In genomic region chr19:9793051-9793591, GRCh38 we compare ENCODE assay signal across 1 cellular context.
TF ChIP-seq lines count a peak whose summit lies in the region.

No MANE protein-coding gene starts in this region.

TF ChIP-seq in endothelial cell of umbilical vein, 7 proteins besides CTCF, POLR2A, EP300 and RAD21:
- no peak for TF ChIP-seq MYC (IDR thresholded peaks at IDR 0.05; ENCODE audit: low read depth, low read length)
- no peak for TF ChIP-seq JUN (IDR thresholded peaks at IDR 0.05; ENCODE audit: borderline replicate concordance, insufficient read depth, insufficient read length, low read depth)
- TF ChIP-seq, protein P1, sequence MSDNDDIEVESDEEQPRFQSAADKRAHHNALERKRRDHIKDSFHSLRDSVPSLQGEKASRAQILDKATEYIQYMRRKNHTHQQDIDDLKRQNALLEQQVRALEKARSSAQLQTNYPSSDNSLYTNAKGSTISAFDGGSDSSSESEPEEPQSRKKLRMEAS (IDR thresholded peaks at IDR 0.05; ENCODE audit: insufficient read depth, insufficient read length) = no peak
- TF ChIP-seq POLR2AphosphoS5 (IDR thresholded peaks at IDR 0.05; ENCODE audit: insufficient read depth, low read depth, low read length) = no peak
- TF ChIP-seq GATA2 (IDR thresholded peaks at IDR 0.05; ENCODE audit: insufficient read depth, insufficient read length, low read depth, low read length) = no peak
- TF ChIP-seq FOS (IDR thresholded peaks at IDR 0.05; ENCODE audit: borderline replicate concordance, insufficient read depth, low read length) = no peak
- TF ChIP-seq EZH2 (IDR thresholded peaks at IDR 0.05; ENCODE audit: borderline replicate concordance, low read depth, low read length, severe bottlenecking) = no peak
